17 cellular contexts compared by ENCODE assay signal in genomic region chr7:7867835-7868234, GRCh38.
DNase-seq lines count a peak whose midpoint lies in the region; ATAC-seq, FAIRE-seq and TF ChIP-seq lines count a peak whose summit lies in the region.
"Had no signal": no experiment of that assay in that cellular context is flagged by ENCODE, and none has a peak within 500 bp of the region (broad histone marks: within the 10 kb centered on the region; RNA-seq: fewer than 3 reads in every experiment).

No MANE protein-coding gene starts in this region.

- H3K9me3 ChIP-seq in right atrium auricular region (no peaks in the 10 kb centered on the region), kidney (ENCODE audit: control insufficient read depth in 1 of 2, low read length in 2 of 2) (no peaks in the 10 kb centered on the region)
- H3K9me3 ChIP-seq: esophagus squamous epithelium, SJSA1 had no signal

- no peak for FAIRE-seq in kidney (lab: Jason Lieb, UNC)
- FAIRE-seq: small intestine, TTC549 had no signal

- ATAC-seq in Right ventricle myocardium inferior (peak; percentile 27), GM19328 (IDR thresholded peaks at IDR 0.05; ENCODE audit: unreplicated experiment) (no peak)

- H3K4me3 ChIP-seq in right atrium auricular region (no peak overlapping the region), kidney (ENCODE audit: low read length in 2 of 2) (no peak overlapping the region)
- H3K4me3 ChIP-seq: esophagus squamous epithelium, SJSA1 had no signal

- DNase-seq in Right ventricle myocardium inferior (ENCODE audit: missing footprints): peak; percentile 63
- no peak for DNase-seq in right atrium auricular region (ENCODE audit: low spot score)
- peak; percentile 40 for DNase-seq in NOMO-1 treated with dmso at 0.1 percent for 144 hours (lab: John Stamatoyannopoulos, UW; ENCODE audit: unreplicated experiment)
- peak; percentile 19 for DNase-seq in iPS-NIHi7 (ENCODE audit: extremely low spot score)
- DNase-seq in activated CD4-positive, alpha-beta T cell treated with anti-CD3 and anti-CD28 coated beads, Interleukin-2, amount 50 U/mL, for 48 hours: no peak
- no peak for DNase-seq in kidney
- no peak for DNase-seq in dedifferentiated amniotic fluid mesenchymal stem cell (ENCODE audit: extremely low spot score)
- DNase-seq: activated CD8-positive, alpha-beta memory T cell treated with anti-CD3 and anti-CD28 coated beads for 24 hours; activated effector memory CD4-positive, alpha-beta T cell treated with anti-CD3 and anti-CD28 coated beads, Interleukin-2, amount 50 U/mL, for 16 hours; esophagus squamous epithelium; NCI-H187 treated with DMSO at 0.1 percent for 48 hours; NCI-H82; occipital lobe; small intestine had no signal

- H3K27ac ChIP-seq in right atrium auricular region (peak overlapping the region in 1 of 2 donors; percentile 22), kidney (ENCODE audit: low read depth in 2 of 2, low read length in 2 of 2) (no peak overlapping the region)
- H3K27ac ChIP-seq: esophagus squamous epithelium, SJSA1 had no signal

- H3K36me3 ChIP-seq in right atrium auricular region (no peaks in the 10 kb centered on the region), kidney (ENCODE audit: control insufficient read depth in 1 of 2, insufficient read depth in 2 of 2, low read length in 2 of 2) (no peaks in the 10 kb centered on the region)
- H3K36me3 ChIP-seq: esophagus squamous epithelium, SJSA1 had no signal

- intact Hi-C loops in Right ventricle myocardium inferior (cut with DNase I) (no loop called here), kidney (cut with DNase I) (no loop called here)

- H3K27me3 ChIP-seq in right atrium auricular region: no peaks in the 10 kb centered on the region
- H3K27me3 ChIP-seq: esophagus squamous epithelium, SJSA1 had no signal

- TF ChIP-seq CTCF in right atrium auricular region (IDR thresholded peaks at IDR 0.05) (no peak), kidney (IDR thresholded peaks at IDR 0.05; ENCODE audit: borderline replicate concordance, extremely low read depth, insufficient read depth) (no peak)

- H3K4me1 ChIP-seq in right atrium auricular region (peaks cover 0 to 26% of the 10 kb centered on the region in 2 donors), kidney (ENCODE audit: control insufficient read depth in 1 of 2, insufficient read depth in 1 of 2, low read depth in 1 of 2, low read length in 2 of 2) (no peaks in the 10 kb centered on the region)
- H3K4me1 ChIP-seq: esophagus squamous epithelium, SJSA1 had no signal

- H3K9ac ChIP-seq in kidney (ENCODE audit: low read length in 2 of 2): no peak overlapping the region

Comparison
In these comparisons a context has a peak if more than half of its experiments do, and no peak if none do; other contexts are left out.
1. DNase-seq: peak in Right ventricle myocardium inferior (single experiment), NOMO-1 treated with dmso at 0.1 percent for 144 hours (single experiment) and iPS-NIHi7 (single experiment); none in right atrium auricular region (single experiment), activated CD4-positive, alpha-beta T cell treated with anti-CD3 and anti-CD28 coated beads, Interleukin-2, amount 50 U/mL, for 48 hours (0 of 2), kidney (single experiment) and dedifferentiated amniotic fluid mesenchymal stem cell (single experiment).